ENCODE assay signal across 8 cellular contexts in the genomic region with DNA sequence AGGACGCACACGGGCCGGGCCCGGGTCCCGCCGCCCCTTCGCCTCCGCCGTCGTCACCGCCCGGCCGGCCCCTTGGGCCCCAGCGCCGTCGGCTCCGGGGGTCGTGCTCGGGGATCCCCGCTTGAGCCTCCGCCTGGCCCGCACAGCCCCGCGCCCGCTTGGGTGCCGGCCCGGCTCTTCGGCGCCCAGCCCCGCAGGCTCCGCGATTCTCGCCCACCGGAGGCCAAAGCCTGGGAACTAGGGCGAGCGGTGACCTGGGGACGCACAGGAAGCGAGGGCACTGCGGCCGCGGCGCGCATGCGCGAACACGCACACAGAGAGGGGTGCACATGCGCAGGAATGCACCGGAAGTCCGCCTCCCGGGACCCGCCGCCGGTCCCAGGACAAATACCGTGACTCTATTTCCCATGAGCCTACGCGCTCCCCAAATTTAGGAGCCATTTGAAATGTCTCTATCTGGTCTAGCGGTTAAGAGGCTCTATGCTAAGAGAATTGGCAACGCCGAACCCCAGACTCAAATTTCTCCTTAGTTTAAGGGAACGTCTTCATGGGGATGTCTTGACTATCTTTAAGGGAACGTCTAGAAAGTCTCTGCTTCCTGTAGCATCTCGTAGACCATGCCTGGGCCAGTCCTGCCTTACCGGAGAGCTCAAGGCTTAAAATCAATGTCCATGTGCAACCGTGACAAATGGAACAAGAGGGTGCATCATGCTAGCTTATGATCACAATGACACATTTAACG. TPM values are rescaled to one million over a fixed set of nuclear protein-coding genes. Genes with fewer than 3 reads are reported as not detected.
DNase-seq lines count a peak whose midpoint lies in the region; ATAC-seq, FAIRE-seq and TF ChIP-seq lines count a peak whose summit lies in the region.

TSS of gene ZNF12 (minus strand) at position 282 of the 742 bp plus-strand sequence. CDS start 1,774 bp downstream, outside the sequence.

- DNase-seq in ELF-1 (ENCODE audit: low read depth, low spot score) (peak; percentile 97), H54 (ENCODE audit: insufficient read length, low spot score) (peak; percentile 99), LoVo (ENCODE audit: low spot score) (peak; percentile 99), RWPE1 (ENCODE audit: low spot score) (peak; percentile 97), fibroblast of mammary gland (ENCODE audit: low read depth) (peak; percentile 90)
- peak; percentile 88 to 97 (median 92) for DNase-seq in naive thymus-derived CD8-positive, alpha-beta T cell
- peak; percentile 95 for DNase-seq in stimulated activated naive B cell treated with anti-CD40 and anti-IgM and Interleukin-4, amounts not matched to agents 10 μg/mL and 1 μg/mL and 100 μg/mL, for 72 hours

- H3K36me3 Mint-ChIP-seq in activated T-helper 17 cell treated with anti-CD3 and anti-CD28 coated beads, Interleukin-2, amount 50 U/mL, for 72 hours (ENCODE audit: low read depth), result no peaks in the 10 kb centered on the region
- peaks cover 21 to 28% (median 23%) of the 10 kb centered on the region in 3 donors for H3K36me3 Mint-ChIP-seq in naive thymus-derived CD8-positive, alpha-beta T cell
- H3K36me3 Mint-ChIP-seq in stimulated activated naive B cell treated with anti-CD40 and anti-IgM and Interleukin-4, amounts not matched to agents 10 μg/mL and 1 μg/mL and 100 μg/mL, for 72 hours, result peaks cover 27 to 36% of the 10 kb centered on the region in 2 donors

- peaks cover 14% of the 10 kb centered on the region for H3K9me3 Mint-ChIP-seq in activated T-helper 17 cell treated with anti-CD3 and anti-CD28 coated beads, Interleukin-2, amount 50 U/mL, for 72 hours
- peaks cover 0 to 21% (median 9%) of the 10 kb centered on the region in 9 donors for H3K9me3 Mint-ChIP-seq in naive thymus-derived CD8-positive, alpha-beta T cell
- peaks cover 8 to 10% of the 10 kb centered on the region in 2 donors for H3K9me3 Mint-ChIP-seq in stimulated activated naive B cell treated with anti-CD40 and anti-IgM and Interleukin-4, amounts not matched to agents 10 μg/mL and 1 μg/mL and 100 μg/mL, for 72 hours

- FAIRE-seq in H54 (lab: Jason Lieb, UNC), result no peak

- H3K4me3 ChIP-seq in fibroblast of mammary gland (ENCODE audit: control insufficient read depth, low read depth, low read length), result peak within 1 kb of the TSS; percentile 86

- H3K27ac ChIP-seq in RWPE1, result peak within 1 kb of the TSS; percentile 83

- peak within 1 kb of the TSS; percentile 91 for H3K4me3 Mint-ChIP-seq in activated T-helper 17 cell treated with anti-CD3 and anti-CD28 coated beads, Interleukin-2, amount 50 U/mL, for 72 hours
- peak within 1 kb of the TSS; percentile 90 to 98 (median 94) for H3K4me3 Mint-ChIP-seq in naive thymus-derived CD8-positive, alpha-beta T cell
- H3K4me3 Mint-ChIP-seq in stimulated activated naive B cell treated with anti-CD40 and anti-IgM and Interleukin-4, amounts not matched to agents 10 μg/mL and 1 μg/mL and 100 μg/mL, for 72 hours, result peak within 1 kb of the TSS; percentile 93 to 95

- CTCF ChIA-PET in RWPE1 (lab: Yijun Ruan, JAX), result no interaction called here

- H3K27ac Mint-ChIP-seq in activated T-helper 17 cell treated with anti-CD3 and anti-CD28 coated beads, Interleukin-2, amount 50 U/mL, for 72 hours, result peak within 1 kb of the TSS; percentile 92
- H3K27ac Mint-ChIP-seq in naive thymus-derived CD8-positive, alpha-beta T cell, result peak within 1 kb of the TSS; percentile 84 to 97 (median 93)
- peak within 1 kb of the TSS; percentile 94 for H3K27ac Mint-ChIP-seq in stimulated activated naive B cell treated with anti-CD40 and anti-IgM and Interleukin-4, amounts not matched to agents 10 μg/mL and 1 μg/mL and 100 μg/mL, for 72 hours

- ATAC-seq in activated T-helper 17 cell treated with anti-CD3 and anti-CD28 coated beads, Interleukin-2, amount 50 U/mL, for 72 hours (replicated peaks), result peak; percentile 95
- peak; percentile 85 to 87 for ATAC-seq in naive thymus-derived CD8-positive, alpha-beta T cell
- peak; percentile 92 to 93 for ATAC-seq in stimulated activated naive B cell treated with anti-CD40 and anti-IgM and Interleukin-4, amounts not matched to agents 10 μg/mL and 1 μg/mL and 100 μg/mL, for 72 hours (replicated peaks)

- TF ChIP-seq POLR2A in H54 (IDR thresholded peaks at IDR 0.05; ENCODE audit: low read depth, low read length), result peak; percentile 93

- H3K27me3 Mint-ChIP-seq in activated T-helper 17 cell treated with anti-CD3 and anti-CD28 coated beads, Interleukin-2, amount 50 U/mL, for 72 hours, result peaks cover 4% of the 10 kb centered on the region
- H3K27me3 Mint-ChIP-seq in naive thymus-derived CD8-positive, alpha-beta T cell, result peaks cover 0 to 10% (median 0%) of the 10 kb centered on the region in 5 donors
- peaks cover 0 to 4% of the 10 kb centered on the region in 2 donors for H3K27me3 Mint-ChIP-seq in stimulated activated naive B cell treated with anti-CD40 and anti-IgM and Interleukin-4, amounts not matched to agents 10 μg/mL and 1 μg/mL and 100 μg/mL, for 72 hours

- POLR2A ChIA-PET in RWPE1 (lab: Yijun Ruan, JAX; ENCODE audit: low non-redundant PET), result no interaction called here
- POLR2A ChIA-PET in naive thymus-derived CD8-positive, alpha-beta T cell (lab: Charles Lee), result interaction anchor here (0.6 to 1.1 kb wide), 2 partner anchors 22 to 362 kb away, joined by 3 read pairs; no protein-coding TSS in a partner anchor

- peaks cover 30% of the 10 kb centered on the region for H3K4me1 Mint-ChIP-seq in activated T-helper 17 cell treated with anti-CD3 and anti-CD28 coated beads, Interleukin-2, amount 50 U/mL, for 72 hours
- H3K4me1 Mint-ChIP-seq in naive thymus-derived CD8-positive, alpha-beta T cell, result peaks cover 29 to 49% (median 40%) of the 10 kb centered on the region in 4 donors
- H3K4me1 Mint-ChIP-seq in stimulated activated naive B cell treated with anti-CD40 and anti-IgM and Interleukin-4, amounts not matched to agents 10 μg/mL and 1 μg/mL and 100 μg/mL, for 72 hours, result peaks cover 28 to 42% of the 10 kb centered on the region in 2 donors

- TF ChIP-seq CTCF in RWPE1 (conservative IDR thresholded peaks at IDR 0.05; ENCODE audit: low read depth) (no peak), fibroblast of mammary gland (conservative IDR thresholded peaks at IDR 0.05; ENCODE audit: control insufficient read depth, insufficient read depth, low read depth, low read length) (no peak)

RNA-seq across cellular contexts. Expression of gene ZNF12, which starts in this region (rescaled TPM):
- 10 to 100 TPM; 15.4 to 29.8 TPM for total RNA-seq in activated T-helper 17 cell treated with anti-CD3 and anti-CD28 coated beads, Interleukin-2, amount 50 U/mL, for 72 hours
- total RNA-seq in naive thymus-derived CD8-positive, alpha-beta T cell, result 10 to 100 TPM; 45.5 to 49.7 TPM
- 10 to 100 TPM; 19.9 to 23.0 (median 21.5) TPM for polyA plus RNA-seq in naive thymus-derived CD8-positive, alpha-beta T cell

Comparison
In these comparisons a context has a peak if more than half of its experiments do, and no peak if none do; other contexts are left out.
1. Peak in every context shown above with its lines: DNase-seq, ATAC-seq, H3K4me3 ChIP-seq and H3K27ac ChIP-seq.